30 cellular contexts compared by ENCODE assay signal in the genomic region with DNA sequence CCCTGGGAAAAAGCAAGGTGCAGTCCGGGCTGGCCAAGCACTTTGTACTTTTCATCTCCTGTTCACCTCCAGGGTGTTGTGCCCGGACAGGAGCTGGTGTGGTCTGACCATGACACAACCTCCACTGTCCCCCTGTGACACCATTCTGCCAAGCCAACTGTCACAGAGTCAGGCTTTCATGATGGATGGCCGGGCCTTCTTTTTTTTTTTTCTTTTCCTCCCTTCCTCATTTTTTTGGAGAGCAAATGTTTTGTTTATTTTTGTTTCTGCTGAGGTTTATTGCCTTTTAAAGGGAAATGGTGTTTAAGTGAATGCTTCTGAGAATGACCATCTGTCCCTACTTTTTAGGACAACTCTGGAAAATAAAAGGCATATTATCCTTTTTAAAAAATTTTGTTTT.
"Had no signal": no experiment of that assay in that cellular context is flagged by ENCODE, and none has a peak within 500 bp of the region (broad histone marks: within the 10 kb centered on the region; RNA-seq: fewer than 3 reads in every experiment).

No MANE protein-coding gene starts in this region.

- DNase-seq: activated CD4-positive, alpha-beta memory T cell treated with anti-CD3 and anti-CD28 coated beads, Interleukin-2, amount 10 ng/mL, durations not matched to agents 7 days and 5 days; activated CD4-positive, alpha-beta T cell treated with anti-CD3 and anti-CD28 coated beads for 1 hour; activated CD4-positive, alpha-beta T cell treated with anti-CD3 and anti-CD28 coated beads, Interleukin-2, amount 10 ng/mL, durations not matched to agents 7 days and 5 days; activated CD8-positive, alpha-beta memory T cell treated with anti-CD3 and anti-CD28 coated beads, Interleukin-2, amount 50 U/mL, for 48 hours; activated gamma-delta T cell; activated naive CD4-positive, alpha-beta T cell treated with anti-CD3 and anti-CD28 coated beads, Interleukin-2, amount 10 ng/mL, durations not matched to agents 7 days and 5 days; activated naive CD8-positive, alpha-beta T cell treated with anti-CD3 and anti-CD28 coated beads, Interleukin-2, amount 10 ng/mL, durations not matched to agents 7 days and 5 days; activated T-cell treated with anti-CD3 and anti-CD28 coated beads, Interleukin-2, amount 50 U/mL, for 24 hours; amniotic stem cell; brain microvascular endothelial cell; caudate nucleus; dermis blood vessel endothelial cell; effector CD4-positive, alpha-beta T cell; esophagus squamous epithelium; gastrocnemius medialis; glutamatergic neuron; islet precursor cell; left ventricle myocardium superior; naive B cell; nucleus accumbens; spleen; stimulated activated naive CD4-positive, alpha-beta T cell treated with Interleukin-2 at 50 U/mL for 16 hours; T-helper 17 cell; transverse colon had no signal

- H3K4me1 Mint-ChIP-seq: activated CD4-positive, alpha-beta memory T cell treated with anti-CD3 and anti-CD28 coated beads, Interleukin-2, amount 10 ng/mL, durations not matched to agents 7 days and 5 days; activated CD4-positive, alpha-beta T cell treated with anti-CD3 and anti-CD28 coated beads, Interleukin-2, amount 10 ng/mL, durations not matched to agents 7 days and 5 days; activated naive CD4-positive, alpha-beta T cell treated with anti-CD3 and anti-CD28 coated beads, Interleukin-2, amount 10 ng/mL, durations not matched to agents 7 days and 5 days; activated naive CD8-positive, alpha-beta T cell treated with anti-CD3 and anti-CD28 coated beads, Interleukin-2, amount 10 ng/mL, durations not matched to agents 7 days and 5 days; mesothelial cell of epicardium; naive B cell; T-helper 17 cell; WTC11 had no signal

- ATAC-seq: gastrocnemius medialis, left ventricle myocardium superior, T-helper 17 cell, WTC11 had no signal

- H3K27me3 Mint-ChIP-seq: activated CD4-positive, alpha-beta memory T cell treated with anti-CD3 and anti-CD28 coated beads, Interleukin-2, amount 10 ng/mL, durations not matched to agents 7 days and 5 days; activated CD4-positive, alpha-beta T cell treated with anti-CD3 and anti-CD28 coated beads, Interleukin-2, amount 10 ng/mL, durations not matched to agents 7 days and 5 days; activated naive CD4-positive, alpha-beta T cell treated with anti-CD3 and anti-CD28 coated beads, Interleukin-2, amount 10 ng/mL, durations not matched to agents 7 days and 5 days; activated naive CD8-positive, alpha-beta T cell treated with anti-CD3 and anti-CD28 coated beads, Interleukin-2, amount 10 ng/mL, durations not matched to agents 7 days and 5 days; activated T-cell treated with anti-CD3 and anti-CD28 coated beads, Interleukin-2, amount 50 U/mL, for 24 hours; naive B cell; T-helper 17 cell had no signal

- H3K4me1 ChIP-seq: esophagus squamous epithelium, gastrocnemius medialis, parathyroid adenoma, right atrium auricular region, spleen, transverse colon had no signal

- H3K27ac Mint-ChIP-seq: activated CD4-positive, alpha-beta memory T cell treated with anti-CD3 and anti-CD28 coated beads, Interleukin-2, amount 10 ng/mL, durations not matched to agents 7 days and 5 days; activated CD4-positive, alpha-beta T cell treated with anti-CD3 and anti-CD28 coated beads, Interleukin-2, amount 10 ng/mL, durations not matched to agents 7 days and 5 days; activated naive CD4-positive, alpha-beta T cell treated with anti-CD3 and anti-CD28 coated beads, Interleukin-2, amount 10 ng/mL, durations not matched to agents 7 days and 5 days; activated naive CD8-positive, alpha-beta T cell treated with anti-CD3 and anti-CD28 coated beads, Interleukin-2, amount 10 ng/mL, durations not matched to agents 7 days and 5 days; activated T-cell treated with anti-CD3 and anti-CD28 coated beads, Interleukin-2, amount 50 U/mL, for 24 hours; mesothelial cell of epicardium; T-helper 17 cell; WTC11 had no signal

- H3K27me3 ChIP-seq: brain microvascular endothelial cell, esophagus squamous epithelium, gastrocnemius medialis, hepatocyte, right atrium auricular region, spleen, transverse colon had no signal

- H3K4me3 Mint-ChIP-seq: activated CD4-positive, alpha-beta memory T cell treated with anti-CD3 and anti-CD28 coated beads, Interleukin-2, amount 10 ng/mL, durations not matched to agents 7 days and 5 days; activated CD4-positive, alpha-beta T cell treated with anti-CD3 and anti-CD28 coated beads, Interleukin-2, amount 10 ng/mL, durations not matched to agents 7 days and 5 days; activated naive CD4-positive, alpha-beta T cell treated with anti-CD3 and anti-CD28 coated beads, Interleukin-2, amount 10 ng/mL, durations not matched to agents 7 days and 5 days; activated naive CD8-positive, alpha-beta T cell treated with anti-CD3 and anti-CD28 coated beads, Interleukin-2, amount 10 ng/mL, durations not matched to agents 7 days and 5 days; activated T-cell treated with anti-CD3 and anti-CD28 coated beads, Interleukin-2, amount 50 U/mL, for 24 hours; mesothelial cell of epicardium; naive B cell; T-helper 17 cell; WTC11 had no signal

- H3K9me3 Mint-ChIP-seq: activated CD4-positive, alpha-beta memory T cell treated with anti-CD3 and anti-CD28 coated beads, Interleukin-2, amount 10 ng/mL, durations not matched to agents 7 days and 5 days; activated CD4-positive, alpha-beta T cell treated with anti-CD3 and anti-CD28 coated beads, Interleukin-2, amount 10 ng/mL, durations not matched to agents 7 days and 5 days; activated naive CD4-positive, alpha-beta T cell treated with anti-CD3 and anti-CD28 coated beads, Interleukin-2, amount 10 ng/mL, durations not matched to agents 7 days and 5 days; activated naive CD8-positive, alpha-beta T cell treated with anti-CD3 and anti-CD28 coated beads, Interleukin-2, amount 10 ng/mL, durations not matched to agents 7 days and 5 days; activated T-cell treated with anti-CD3 and anti-CD28 coated beads, Interleukin-2, amount 50 U/mL, for 24 hours had no signal

- H3K9me3 ChIP-seq: esophagus squamous epithelium, gastrocnemius medialis, right atrium auricular region, transverse colon had no signal

- H3K36me3 Mint-ChIP-seq: activated naive CD4-positive, alpha-beta T cell treated with anti-CD3 and anti-CD28 coated beads, Interleukin-2, amount 10 ng/mL, durations not matched to agents 7 days and 5 days; activated naive CD8-positive, alpha-beta T cell treated with anti-CD3 and anti-CD28 coated beads, Interleukin-2, amount 10 ng/mL, durations not matched to agents 7 days and 5 days; naive B cell had no signal

- H3K27ac ChIP-seq: brain microvascular endothelial cell, epithelial cell of prostate, esophagus squamous epithelium, gastrocnemius medialis, hepatocyte, parathyroid adenoma, right atrium auricular region, spleen, transverse colon had no signal

- H3K4me3 ChIP-seq: esophagus squamous epithelium, gastrocnemius medialis, hepatocyte, right atrium auricular region, spleen, transverse colon had no signal
